9 cellular contexts compared by ENCODE assay signal in the genomic region with DNA sequence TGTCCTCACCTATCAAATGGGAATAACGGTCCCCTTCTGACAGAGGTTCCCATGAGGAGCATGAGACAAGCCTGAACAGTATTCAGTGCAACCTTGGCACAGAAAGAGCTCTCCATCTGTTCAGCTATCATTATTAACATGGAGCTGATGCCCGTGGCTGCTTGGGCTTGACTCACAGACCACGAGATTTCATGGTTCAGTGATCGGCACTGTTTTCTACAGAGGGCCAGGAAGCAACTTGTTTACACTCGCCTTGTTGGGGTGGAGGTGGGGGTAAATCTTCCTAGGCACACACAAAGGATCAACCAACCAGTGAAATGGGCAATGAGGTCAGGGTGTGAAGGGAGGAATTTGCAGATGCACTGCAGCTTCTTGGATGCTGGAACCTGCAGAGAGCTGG.
DNase-seq lines count a peak whose midpoint lies in the region; ATAC-seq and TF ChIP-seq lines count a peak whose summit lies in the region.
"Had no signal": no experiment of that assay in that cellular context is flagged by ENCODE, and none has a peak within 500 bp of the region (broad histone marks: within the 10 kb centered on the region; RNA-seq: fewer than 3 reads in every experiment).

No MANE protein-coding gene starts in this region.

- no peak overlapping the region for H3K9ac ChIP-seq in smooth muscle cell (ENCODE audit: low read depth)

- TF ChIP-seq POLR2A in tibial nerve (IDR thresholded peaks at IDR 0.05) = no peak

- H3K4me2 ChIP-seq in smooth muscle cell = no peak overlapping the region

- H3K36me3 ChIP-seq in tibial nerve = peaks cover 0 to 29% (median 0%) of the 10 kb centered on the region in 3 donors
- no peaks in the 10 kb centered on the region for H3K36me3 ChIP-seq in smooth muscle cell (ENCODE audit: low read depth)

- no peaks in the 10 kb centered on the region for H3K4me1 ChIP-seq in tibial nerve
- no peaks in the 10 kb centered on the region for H3K4me1 ChIP-seq in smooth muscle cell (ENCODE audit: low read depth)

- WGBS in tibial nerve, 2 donors = 70% methylated on average over 5 of the region's 5 CpGs
- WGBS in smooth muscle cell (ENCODE audit: low lambda C conversion rate) = 73% methylated on average over 5 of the region's 5 CpGs

- peaks cover 0 to 2% (median 0%) of the 10 kb centered on the region in 4 donors for H3K9me3 ChIP-seq in tibial nerve
- no peaks in the 10 kb centered on the region for H3K9me3 ChIP-seq in smooth muscle cell (replicated peaks; ENCODE audit: low read depth)

- no peak for TF ChIP-seq CTCF in tibial nerve (IDR thresholded peaks at IDR 0.05)
- TF ChIP-seq CTCF in smooth muscle cell (IDR thresholded peaks at IDR 0.05; ENCODE audit: borderline replicate concordance, insufficient read depth, poor library complexity, severe bottlenecking) = no peak

- ATAC-seq in GM18858 (IDR thresholded peaks at IDR 0.05; ENCODE audit: unreplicated experiment) (peak; percentile 89), HG02642 (IDR thresholded peaks at IDR 0.05; ENCODE audit: poor library complexity, unreplicated experiment) (peak; percentile 83)

- H3K27ac ChIP-seq in tibial nerve = no peak overlapping the region
- H3K27ac ChIP-seq in smooth muscle cell (ENCODE audit: low read depth) = no peak overlapping the region

- peak; percentile 81 for DNase-seq in NCI-H1694 treated with DMSO at 0.1 percent for 48 hours (lab: John Stamatoyannopoulos, UW)
- DNase-seq in iPS-NIHi7 (ENCODE audit: extremely low spot score) = peak; percentile 5
- no peak for DNase-seq in dermis blood vessel endothelial cell
- DNase-seq in activated CD4-positive, alpha-beta T cell treated with anti-CD3 and anti-CD28 coated beads, Interleukin-2, amount 50 U/mL, for 1 hour = no peak
- no peak for DNase-seq in tibial nerve (ENCODE audit: low spot score in 2 of 2)
- no peak for DNase-seq in smooth muscle cell (lab: John Stamatoyannopoulos, UW; ENCODE audit: unreplicated experiment)
- DNase-seq: amniotic stem cell had no signal

- peaks cover 5% of the 10 kb centered on the region for H3F3A ChIP-seq in smooth muscle cell (ENCODE audit: low read depth)

- H4K20me1 ChIP-seq in smooth muscle cell (ENCODE audit: low read depth) = no peaks in the 10 kb centered on the region

- no peak for TF ChIP-seq EP300 in tibial nerve (IDR thresholded peaks at IDR 0.05)

- peaks cover 10% of the 10 kb centered on the region for H3K79me2 ChIP-seq in smooth muscle cell (ENCODE audit: low read depth)

- no peak overlapping the region for H3K4me3 ChIP-seq in tibial nerve
- no peak overlapping the region for H3K4me3 ChIP-seq in smooth muscle cell

- H2AFZ ChIP-seq in smooth muscle cell (ENCODE audit: low read depth) = no peak overlapping the region

- H3K27me3 ChIP-seq in tibial nerve (no peaks in the 10 kb centered on the region), smooth muscle cell (ENCODE audit: low read depth) (no peaks in the 10 kb centered on the region)

Comparison
In these comparisons a context has a peak if more than half of its experiments do, and no peak if none do; other contexts are left out.
1. DNase-seq: peak in NCI-H1694 treated with DMSO at 0.1 percent for 48 hours (single experiment) and iPS-NIHi7 (single experiment); none in dermis blood vessel endothelial cell (single experiment), activated CD4-positive, alpha-beta T cell treated with anti-CD3 and anti-CD28 coated beads, Interleukin-2, amount 50 U/mL, for 1 hour (single experiment), tibial nerve (0 of 2) and smooth muscle cell (single experiment).